ENCODE assay signal across 9 cellular contexts in genomic region chr17:67628580-67629013, GRCh38.
A peak's percentile ranks its signal among the peaks of the same experiment; 100 is the strongest.
DNase-seq lines count a peak whose midpoint lies in the region; ATAC-seq and TF ChIP-seq lines count a peak whose summit lies in the region.
"Had no signal": no experiment of that assay in that cellular context is flagged by ENCODE, and none has a peak within 500 bp of the region (broad histone marks: within the 10 kb centered on the region; RNA-seq: fewer than 3 reads in every experiment).

No MANE protein-coding gene starts in this region.

- H3K9ac ChIP-seq in fibroblast of lung (ENCODE audit: insufficient read depth, low read length): no peak overlapping the region

- H2AFZ ChIP-seq in fibroblast of lung (ENCODE audit: low read length): no peak overlapping the region

- H4K20me1 ChIP-seq in fibroblast of lung (ENCODE audit: control insufficient read depth, extremely low read depth, insufficient read depth, low read length): no peaks in the 10 kb centered on the region

- ATAC-seq in activated naive CD4-positive, alpha-beta T cell treated with anti-CD3 and anti-CD28 coated beads, Interleukin-2, amount 50 U/mL, for 72 hours: peak; percentile 47 to 55
- ATAC-seq in stimulated activated naive B cell treated with anti-CD40 and anti-IgM and Interleukin-4, amounts not matched to agents 10 μg/mL and 1 μg/mL and 100 μg/mL, for 72 hours (replicated peaks): peak; percentile 33 to 59
- no peak for ATAC-seq in HG03039 (IDR thresholded peaks at IDR 0.05; ENCODE audit: unreplicated experiment)

- H3K4me1 ChIP-seq in fibroblast of lung (ENCODE audit: control insufficient read depth, extremely low read depth, insufficient read depth, low read length): no peaks in the 10 kb centered on the region

- no peak overlapping the region for H3K4me3 Mint-ChIP-seq in stimulated activated naive B cell treated with anti-CD40 and anti-IgM and Interleukin-4, amounts not matched to agents 10 μg/mL and 1 μg/mL and 100 μg/mL, for 72 hours
- H3K4me3 Mint-ChIP-seq: stimulated activated naive CD8-positive, alpha-beta T cell treated with anti-CD3 and anti-CD28 coated beads, Interleukin-15, Interleukin-2, amounts not matched to agents 100 ng/mL and 50 ng/mL, for 24 hours had no signal

- H3K36me3 Mint-ChIP-seq in activated naive CD4-positive, alpha-beta T cell treated with anti-CD3 and anti-CD28 coated beads, Interleukin-2, amount 50 U/mL, for 72 hours: no peaks in the 10 kb centered on the region
- peaks cover 23 to 25% of the 10 kb centered on the region in 2 donors for H3K36me3 Mint-ChIP-seq in stimulated activated naive B cell treated with anti-CD40 and anti-IgM and Interleukin-4, amounts not matched to agents 10 μg/mL and 1 μg/mL and 100 μg/mL, for 72 hours

- no peaks in the 10 kb centered on the region for H3K9me3 Mint-ChIP-seq in activated naive CD4-positive, alpha-beta T cell treated with anti-CD3 and anti-CD28 coated beads, Interleukin-2, amount 50 U/mL, for 72 hours
- peaks cover 8 to 12% of the 10 kb centered on the region in 2 donors for H3K9me3 Mint-ChIP-seq in stimulated activated naive B cell treated with anti-CD40 and anti-IgM and Interleukin-4, amounts not matched to agents 10 μg/mL and 1 μg/mL and 100 μg/mL, for 72 hours
- H3K9me3 Mint-ChIP-seq: stimulated activated naive CD8-positive, alpha-beta T cell treated with anti-CD3 and anti-CD28 coated beads, Interleukin-15, Interleukin-2, amounts not matched to agents 100 ng/mL and 50 ng/mL, for 24 hours had no signal

- H3K79me2 ChIP-seq in fibroblast of lung (ENCODE audit: control insufficient read depth, insufficient read depth, low read length): no peaks in the 10 kb centered on the region

- no peaks in the 10 kb centered on the region for H3K27me3 Mint-ChIP-seq in stimulated activated naive B cell treated with anti-CD40 and anti-IgM and Interleukin-4, amounts not matched to agents 10 μg/mL and 1 μg/mL and 100 μg/mL, for 72 hours
- H3K27me3 Mint-ChIP-seq: stimulated activated naive CD8-positive, alpha-beta T cell treated with anti-CD3 and anti-CD28 coated beads, Interleukin-15, Interleukin-2, amounts not matched to agents 100 ng/mL and 50 ng/mL, for 24 hours had no signal

- no peak overlapping the region for H3K4me3 ChIP-seq in fibroblast of lung (replicated peaks in 1 of 4; ENCODE audit: control extremely low read depth in 1 of 4, insufficient read depth in 1 of 4, low read depth in 3 of 4, low read length in 4 of 4)

- H3K27ac Mint-ChIP-seq in activated naive CD4-positive, alpha-beta T cell treated with anti-CD3 and anti-CD28 coated beads, Interleukin-2, amount 50 U/mL, for 72 hours: peak overlapping the region in 1 of 2 donors; percentile 77
- peak overlapping the region; percentile 7 for H3K27ac Mint-ChIP-seq in stimulated activated naive B cell treated with anti-CD40 and anti-IgM and Interleukin-4, amounts not matched to agents 10 μg/mL and 1 μg/mL and 100 μg/mL, for 72 hours

- no peaks in the 10 kb centered on the region for H3K4me1 Mint-ChIP-seq in stimulated activated naive B cell treated with anti-CD40 and anti-IgM and Interleukin-4, amounts not matched to agents 10 μg/mL and 1 μg/mL and 100 μg/mL, for 72 hours

- peak; percentile 14 to 30 for TF ChIP-seq CTCF in fibroblast of lung (conservative IDR thresholded peaks at IDR 0.05 in 1 of 2, IDR thresholded peaks at IDR 0.05 in 1 of 2; ENCODE audit: low read depth in 1 of 2, low read length in 2 of 2)

- H3K27me3 ChIP-seq in fibroblast of lung (ENCODE audit: control insufficient read depth, insufficient read depth, low read length): no peaks in the 10 kb centered on the region

- H3K36me3 ChIP-seq in fibroblast of lung (ENCODE audit: control insufficient read depth, insufficient read depth, low read length): no peaks in the 10 kb centered on the region

- no peaks in the 10 kb centered on the region for H3K9me3 ChIP-seq in fibroblast of lung (ENCODE audit: control insufficient read depth, insufficient read depth, low read depth, low read length)

- no peak overlapping the region for H3K27ac ChIP-seq in fibroblast of lung (ENCODE audit: insufficient read depth, low read length)

- no peak for DNase-seq in activated naive CD4-positive, alpha-beta T cell treated with anti-CD3 and anti-CD28 coated beads, Interleukin-2, amount 50 U/mL, for 72 hours (ENCODE audit: low spot score in 2 of 2)
- DNase-seq in activated naive CD4-positive, alpha-beta T cell treated with anti-CD3 and anti-CD28 coated beads, Interleukin-2, amount 50 U/mL, for 16 hours: no peak
- DNase-seq in NCI-H69 (lab: John Stamatoyannopoulos, UW): peak; percentile 14
- peak in 1 of 2 donors; percentile 28 for DNase-seq in fibroblast of lung (ENCODE audit: low read depth in 2 of 2)
- no peak for DNase-seq in stimulated activated naive B cell treated with anti-CD40 and anti-IgM and Interleukin-4, amounts not matched to agents 10 μg/mL and 1 μg/mL and 100 μg/mL, for 72 hours
- DNase-seq in NCI-H2107 treated with DMSO at 0.1 percent for 48 hours (lab: John Stamatoyannopoulos, UW; ENCODE audit: unreplicated experiment): no peak
- DNase-seq in SK-N-DZ (ENCODE audit: low spot score): no peak

- no peak overlapping the region for H3K4me2 ChIP-seq in fibroblast of lung (ENCODE audit: extremely low read depth, insufficient read depth, low read length)
